In genomic region chr10:124693801-124694416, GRCh38 we compare ENCODE assay signal across 1 cellular context.
TF ChIP-seq lines count a peak whose summit lies in the region.

No MANE protein-coding gene starts in this region.

TF ChIP-seq in SK-N-SH, 30 proteins besides CTCF, POLR2A, EP300 and RAD21 (continued from another document):
- no peak for TF ChIP-seq USF1 (IDR thresholded peaks at IDR 0.05; ENCODE audit: borderline replicate concordance, low read depth)
- TF ChIP-seq YY1 (IDR thresholded peaks at IDR 0.05; ENCODE audit: low read depth), result no peak
- TF ChIP-seq PBX3 (IDR thresholded peaks at IDR 0.05), result no peak
- TF ChIP-seq GATA2 (CRISPR knock-in tag; IDR thresholded peaks at IDR 0.05), result no peak
